ENCODE assay signal across 1 cellular context in the genomic region with DNA sequence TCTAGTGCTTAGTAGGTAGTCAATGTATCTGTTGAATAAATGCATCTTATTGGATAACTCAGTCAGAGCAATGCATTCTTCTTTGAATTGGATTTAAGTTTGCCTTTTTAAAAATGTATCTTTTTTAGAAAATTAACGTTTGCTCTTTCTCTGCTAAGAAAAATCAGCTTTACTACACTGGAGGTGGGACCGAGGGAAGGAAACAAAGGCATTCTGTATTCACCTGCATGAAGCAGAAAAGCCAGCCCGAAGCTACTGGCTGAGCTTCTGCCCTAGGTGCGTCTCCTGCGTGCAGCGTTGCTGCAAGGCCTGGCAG.
TF ChIP-seq lines count a peak whose summit lies in the region.

No MANE protein-coding gene starts in this region.

TF ChIP-seq in endothelial cell of umbilical vein, 7 proteins besides CTCF, POLR2A, EP300 and RAD21 (continued from another document):
- TF ChIP-seq POLR2AphosphoS5 (IDR thresholded peaks at IDR 0.05; ENCODE audit: insufficient read depth, low read depth, low read length) (no peak), FOS (IDR thresholded peaks at IDR 0.05; ENCODE audit: borderline replicate concordance, insufficient read depth, low read length) (no peak), JUN (IDR thresholded peaks at IDR 0.05; ENCODE audit: borderline replicate concordance, insufficient read depth, insufficient read length, low read depth) (no peak), EZH2 (IDR thresholded peaks at IDR 0.05; ENCODE audit: borderline replicate concordance, low read depth, low read length, severe bottlenecking) (no peak), MYC (IDR thresholded peaks at IDR 0.05; ENCODE audit: low read depth, low read length) (no peak)
